In the genomic region with DNA sequence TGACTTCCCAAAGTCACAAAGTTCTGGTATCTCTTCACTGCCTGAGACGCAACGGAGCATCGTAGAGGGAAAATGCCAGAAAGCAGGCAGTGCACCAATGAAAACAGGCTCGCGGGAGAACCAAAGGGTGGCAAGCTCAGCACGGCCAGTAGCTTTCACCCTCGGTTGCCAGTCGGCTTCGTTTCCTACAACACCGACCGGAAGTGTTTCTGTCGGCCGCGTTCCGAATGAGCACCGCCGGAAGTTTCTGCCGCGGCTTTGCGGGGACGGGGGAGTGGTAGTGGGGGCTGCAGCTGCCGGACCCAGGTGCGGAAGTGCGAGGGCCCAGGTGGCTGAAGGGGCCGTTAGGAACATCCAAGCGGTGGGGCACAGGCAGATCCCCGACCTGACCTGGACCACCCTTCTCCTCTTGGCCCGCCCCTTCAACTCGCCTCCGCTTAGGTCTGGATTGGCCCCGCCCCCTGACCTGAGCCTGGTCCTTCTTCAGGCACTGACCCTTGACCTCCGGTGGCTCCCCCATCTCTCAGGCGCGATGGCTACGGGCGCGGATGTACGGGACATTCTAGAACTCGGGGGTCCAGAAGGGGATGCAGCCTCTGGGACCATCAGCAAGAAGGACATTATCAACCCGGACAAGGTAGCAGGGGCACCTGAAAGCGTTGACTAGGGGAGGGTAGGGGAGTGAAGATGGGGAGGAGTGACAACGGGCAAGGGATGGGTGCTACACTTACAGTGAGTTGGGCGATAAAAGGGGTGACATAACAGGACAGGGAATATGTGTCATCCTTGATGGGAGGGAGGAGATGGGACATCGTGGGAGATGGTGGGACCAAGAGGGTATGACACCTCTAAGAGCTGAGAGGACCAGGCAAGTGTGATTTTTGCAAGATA, we compare ENCODE assay signal across 8 cellular contexts. TPM values are rescaled to one million over a fixed set of nuclear protein-coding genes. Genes with fewer than 3 reads are reported as not detected.
DNase-seq lines count a peak whose midpoint lies in the region; ATAC-seq and TF ChIP-seq lines count a peak whose summit lies in the region.

A gene with protein sequence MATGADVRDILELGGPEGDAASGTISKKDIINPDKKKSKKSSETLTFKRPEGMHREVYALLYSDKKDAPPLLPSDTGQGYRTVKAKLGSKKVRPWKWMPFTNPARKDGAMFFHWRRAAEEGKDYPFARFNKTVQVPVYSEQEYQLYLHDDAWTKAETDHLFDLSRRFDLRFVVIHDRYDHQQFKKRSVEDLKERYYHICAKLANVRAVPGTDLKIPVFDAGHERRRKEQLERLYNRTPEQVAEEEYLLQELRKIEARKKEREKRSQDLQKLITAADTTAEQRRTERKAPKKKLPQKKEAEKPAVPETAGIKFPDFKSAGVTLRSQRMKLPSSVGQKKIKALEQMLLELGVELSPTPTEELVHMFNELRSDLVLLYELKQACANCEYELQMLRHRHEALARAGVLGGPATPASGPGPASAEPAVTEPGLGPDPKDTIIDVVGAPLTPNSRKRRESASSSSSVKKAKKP (plus strand): TSS at position 250 of the 891 bp plus-strand sequence. CDS start 283 bp downstream, at position 533.

- peaks cover 28% of the 10 kb centered on the region for H3K4me1 Mint-ChIP-seq in activated CD4-positive, alpha-beta T cell treated with anti-CD3 and anti-CD28 coated beads, Interleukin-2, amount 10 ng/mL, durations not matched to agents 7 days and 5 days

- peak; percentile 72 for ATAC-seq in HG03439 (IDR thresholded peaks at IDR 0.05; ENCODE audit: unreplicated experiment)
- ATAC-seq in left lobe of liver: peak; percentile 93

- H3K27ac Mint-ChIP-seq in activated CD4-positive, alpha-beta T cell treated with anti-CD3 and anti-CD28 coated beads, Interleukin-2, amount 10 ng/mL, durations not matched to agents 7 days and 5 days: peak within 1 kb of the TSS; percentile 90

- peak; percentile 14 for TF ChIP-seq CTCF in AG04450 (IDR thresholded peaks at IDR 0.05; ENCODE audit: low read depth, low read length)

- H3K4me3 Mint-ChIP-seq in activated CD4-positive, alpha-beta T cell treated with anti-CD3 and anti-CD28 coated beads, Interleukin-2, amount 10 ng/mL, durations not matched to agents 7 days and 5 days: peak within 1 kb of the TSS; percentile 89

- peak; percentile 74 for TF ChIP-seq POLR2A in GM19099 (IDR thresholded peaks at IDR 0.05; ENCODE audit: extremely low read depth, insufficient read length, low read depth)

- CTCF ChIA-PET in AG04450 (lab: Charles Lee): interaction anchor here (0.8 to 7.3 kb wide), 6 partner anchors 12 to 439 kb away, joined by 3 to 57 read pairs (median 4); no protein-coding TSS in a partner anchor
- CTCF ChIA-PET in activated CD4-positive, alpha-beta T cell treated with anti-CD3 and anti-CD28 coated beads, Interleukin-2, amount 10 ng/mL, durations not matched to agents 7 days and 5 days (lab: Charles Lee): interaction anchor here (0.9 to 1.4 kb wide), 4 partner anchors 7 to 156 kb away, joined by 3 to 6 read pairs (median 3); no protein-coding TSS in a partner anchor

- no peaks in the 10 kb centered on the region for H3K27me3 ChIP-seq in AG04450 (ENCODE audit: control insufficient read depth, insufficient read depth, low read length)

- DNase-seq in AG04450 (ENCODE audit: low read depth, low spot score) (peak; percentile 69), NCI-H526 (lab: John Stamatoyannopoulos, UW) (peak; percentile 81 to 96), dedifferentiated amniotic fluid mesenchymal stem cell (ENCODE audit: extremely low spot score) (peak; percentile 89), left lobe of liver (ENCODE audit: low spot score) (peak; percentile 87)
- peak; percentile 87 for DNase-seq in activated CD4-positive, alpha-beta T cell treated with anti-CD3 and anti-CD28 coated beads, Interleukin-2, amount 10 ng/mL, durations not matched to agents 7 days and 5 days
- DNase-seq in stimulated activated CD4-positive, alpha-beta T cell treated with anti-CD3 and anti-CD28 coated beads, Interleukin-2, amount 100 ng/mL, for 24 hours: peak; percentile 85 to 87

- peak within 1 kb of the TSS; percentile 100 for H3K4me3 ChIP-seq in AG04450 (ENCODE audit: low read depth, low read length)

- no peaks in the 10 kb centered on the region for H3K27me3 Mint-ChIP-seq in activated CD4-positive, alpha-beta T cell treated with anti-CD3 and anti-CD28 coated beads, Interleukin-2, amount 10 ng/mL, durations not matched to agents 7 days and 5 days

- peaks cover 8% of the 10 kb centered on the region for H3K36me3 Mint-ChIP-seq in activated CD4-positive, alpha-beta T cell treated with anti-CD3 and anti-CD28 coated beads, Interleukin-2, amount 10 ng/mL, durations not matched to agents 7 days and 5 days (ENCODE audit: low read depth)

- H3K27ac ChIP-seq in AG04450 (ENCODE audit: low read depth, low read length): peak within 1 kb of the TSS; percentile 21

- no peaks in the 10 kb centered on the region for H3K9me3 Mint-ChIP-seq in activated CD4-positive, alpha-beta T cell treated with anti-CD3 and anti-CD28 coated beads, Interleukin-2, amount 10 ng/mL, durations not matched to agents 7 days and 5 days

- POLR2A ChIA-PET in AG04450 (lab: Yijun Ruan, JAX): interaction anchor here (0.5 to 0.8 kb wide), 3 partner anchors 165 to 438 kb away, joined by 3 read pairs; no protein-coding TSS in a partner anchor
- POLR2A ChIA-PET in activated CD4-positive, alpha-beta T cell treated with anti-CD3 and anti-CD28 coated beads, Interleukin-2, amount 10 ng/mL, durations not matched to agents 7 days and 5 days (lab: Charles Lee): interaction anchor here (0.7 kb wide), 1 partner anchor 52 kb away, joined by 3 read pairs; no protein-coding TSS in a partner anchor

- H3K9me3 ChIP-seq in AG04450 (ENCODE audit: control insufficient read depth, insufficient read depth, low read length): no peaks in the 10 kb centered on the region; the same call in 1 of the 2 replicates

RNA-seq across cellular contexts. Expression of the gene that starts here (rescaled TPM):
- polyA plus RNA-seq in AG04450 (2011; rRNA removed): 27.0 and 31.5 TPM in 2 replicates
- 48.4 and 50.3 TPM in 2 replicates for polyA minus RNA-seq in AG04450 (2011; rRNA and poly(A)+ RNA removed)
- total RNA-seq in activated CD4-positive, alpha-beta T cell treated with anti-CD3 and anti-CD28 coated beads, Interleukin-2, amount 10 ng/mL, durations not matched to agents 7 days and 5 days: 10 to 100 TPM; 45.8 to 46.2 TPM
- total RNA-seq in left lobe of liver: 21.1 TPM

Comparison
In these comparisons a context has a peak if more than half of its experiments do, and no peak if none do; other contexts are left out.
1. Peak in every context shown above with its lines: DNase-seq, ATAC-seq, H3K4me3 ChIP-seq and H3K27ac ChIP-seq.